ENCODE assay signal across 8 cellular contexts in genomic region chr14:103629503-103630121, GRCh38. TPM values are rescaled to one million over a fixed set of nuclear protein-coding genes. Genes with fewer than 3 reads are reported as not detected.
DNase-seq lines count a peak whose midpoint lies in the region; ATAC-seq and TF ChIP-seq lines count a peak whose summit lies in the region.

No MANE protein-coding gene starts in this region.

- H3K27me3 Mint-ChIP-seq in activated CD4-positive, alpha-beta T cell treated with anti-CD3 and anti-CD28 coated beads, Interleukin-2, amount 10 ng/mL, durations not matched to agents 7 days and 5 days: no peaks in the 10 kb centered on the region
- no peaks in the 10 kb centered on the region for H3K27me3 Mint-ChIP-seq in mesothelial cell of epicardium (ENCODE audit: low read depth)
- H3K27me3 Mint-ChIP-seq in stimulated activated naive CD8-positive, alpha-beta T cell treated with anti-CD3 and anti-CD28 coated beads, Interleukin-15, Interleukin-2, amounts not matched to agents 100 ng/mL and 50 ng/mL, for 24 hours: no peaks in the 10 kb centered on the region

- H3K36me3 ChIP-seq in HUES6 (ENCODE audit: control insufficient read depth, insufficient read depth, low read length): peaks cover 7% of the 10 kb centered on the region; the same call in 1 of the 2 replicates
- no peaks in the 10 kb centered on the region for H3K36me3 ChIP-seq in endocrine pancreas (ENCODE audit: control insufficient read depth, insufficient read depth, low read length)

- DNase-seq in CD1c-positive myeloid dendritic cell (ENCODE audit: extremely low spot score) (peak; percentile 52), mesothelial cell of epicardium (ENCODE audit: low spot score in 2 of 2, unreplicated experiment in 2 of 2) (peak in 1 of 2 experiments; percentile 46), NCI-H2029 (lab: John Stamatoyannopoulos, UW) (no peak)
- DNase-seq in activated CD4-positive, alpha-beta T cell treated with anti-CD3 and anti-CD28 coated beads, Interleukin-2, amount 10 ng/mL, durations not matched to agents 7 days and 5 days: peak; percentile 62

- ATAC-seq in GM19372 (IDR thresholded peaks at IDR 0.05; ENCODE audit: low read depth, unreplicated experiment): peak; percentile 34

- POLR2A ChIA-PET in activated CD4-positive, alpha-beta T cell treated with anti-CD3 and anti-CD28 coated beads, Interleukin-2, amount 10 ng/mL, durations not matched to agents 7 days and 5 days (lab: Charles Lee): no interaction called here

- H3K4me3 ChIP-seq in HUES6 (ENCODE audit: low read depth, low read length) (peak overlapping the region; percentile 96), endocrine pancreas (ENCODE audit: control insufficient read depth, insufficient read depth, low read length) (peak overlapping the region; percentile 95)

- peak overlapping the region; percentile 84 for H3K4me3 Mint-ChIP-seq in activated CD4-positive, alpha-beta T cell treated with anti-CD3 and anti-CD28 coated beads, Interleukin-2, amount 10 ng/mL, durations not matched to agents 7 days and 5 days
- peak overlapping the region; percentile 89 for H3K4me3 Mint-ChIP-seq in mesothelial cell of epicardium
- H3K4me3 Mint-ChIP-seq in stimulated activated naive CD8-positive, alpha-beta T cell treated with anti-CD3 and anti-CD28 coated beads, Interleukin-15, Interleukin-2, amounts not matched to agents 100 ng/mL and 50 ng/mL, for 24 hours: peak overlapping the region; percentile 90

- H3K27ac Mint-ChIP-seq in activated CD4-positive, alpha-beta T cell treated with anti-CD3 and anti-CD28 coated beads, Interleukin-2, amount 10 ng/mL, durations not matched to agents 7 days and 5 days: peak overlapping the region; percentile 93
- peak overlapping the region; percentile 93 for H3K27ac Mint-ChIP-seq in mesothelial cell of epicardium
- H3K27ac Mint-ChIP-seq in stimulated activated naive CD8-positive, alpha-beta T cell treated with anti-CD3 and anti-CD28 coated beads, Interleukin-15, Interleukin-2, amounts not matched to agents 100 ng/mL and 50 ng/mL, for 24 hours: peak overlapping the region; percentile 58

- H3K9me3 Mint-ChIP-seq in activated CD4-positive, alpha-beta T cell treated with anti-CD3 and anti-CD28 coated beads, Interleukin-2, amount 10 ng/mL, durations not matched to agents 7 days and 5 days: no peaks in the 10 kb centered on the region
- no peaks in the 10 kb centered on the region for H3K9me3 Mint-ChIP-seq in mesothelial cell of epicardium
- no peaks in the 10 kb centered on the region for H3K9me3 Mint-ChIP-seq in stimulated activated naive CD8-positive, alpha-beta T cell treated with anti-CD3 and anti-CD28 coated beads, Interleukin-15, Interleukin-2, amounts not matched to agents 100 ng/mL and 50 ng/mL, for 24 hours

- H3K4me1 Mint-ChIP-seq in activated CD4-positive, alpha-beta T cell treated with anti-CD3 and anti-CD28 coated beads, Interleukin-2, amount 10 ng/mL, durations not matched to agents 7 days and 5 days: peaks cover 46% of the 10 kb centered on the region
- peaks cover 12% of the 10 kb centered on the region for H3K4me1 Mint-ChIP-seq in mesothelial cell of epicardium
- H3K4me1 Mint-ChIP-seq in stimulated activated naive CD8-positive, alpha-beta T cell treated with anti-CD3 and anti-CD28 coated beads, Interleukin-15, Interleukin-2, amounts not matched to agents 100 ng/mL and 50 ng/mL, for 24 hours (ENCODE audit: low read depth): peaks cover 49% of the 10 kb centered on the region

- peaks cover 3% of the 10 kb centered on the region for H3K36me3 Mint-ChIP-seq in activated CD4-positive, alpha-beta T cell treated with anti-CD3 and anti-CD28 coated beads, Interleukin-2, amount 10 ng/mL, durations not matched to agents 7 days and 5 days (ENCODE audit: low read depth)
- peaks cover 5% of the 10 kb centered on the region for H3K36me3 Mint-ChIP-seq in mesothelial cell of epicardium
- peaks cover 8% of the 10 kb centered on the region for H3K36me3 Mint-ChIP-seq in stimulated activated naive CD8-positive, alpha-beta T cell treated with anti-CD3 and anti-CD28 coated beads, Interleukin-15, Interleukin-2, amounts not matched to agents 100 ng/mL and 50 ng/mL, for 24 hours (ENCODE audit: low read depth)

- CTCF ChIA-PET in activated CD4-positive, alpha-beta T cell treated with anti-CD3 and anti-CD28 coated beads, Interleukin-2, amount 10 ng/mL, durations not matched to agents 7 days and 5 days (lab: Charles Lee): no interaction called here

- H3K27ac ChIP-seq in HUES6 (ENCODE audit: low read depth, low read length): peak overlapping the region; percentile 98; the same call in 1 of the 2 replicates

- no peak for TF ChIP-seq CTCF in mesothelial cell of epicardium (IDR thresholded peaks at IDR 0.05; ENCODE audit: unreplicated experiment)

- H3K4me1 ChIP-seq in HUES6 (ENCODE audit: control insufficient read depth, insufficient read depth, low read length) (peaks cover 19% of the 10 kb centered on the region), endocrine pancreas (ENCODE audit: control insufficient read depth, insufficient read depth, low read length) (peaks cover 4% of the 10 kb centered on the region)

- no peaks in the 10 kb centered on the region for H3K9me3 ChIP-seq in HUES6 (ENCODE audit: control insufficient read depth, insufficient read depth, low read depth, low read length)
- H3K9me3 ChIP-seq in endocrine pancreas (ENCODE audit: control insufficient read depth, low read length): no peaks in the 10 kb centered on the region

- H3K27me3 ChIP-seq in HUES6 (ENCODE audit: control insufficient read depth, insufficient read depth, low read length) (no peaks in the 10 kb centered on the region), endocrine pancreas (ENCODE audit: control insufficient read depth, insufficient read depth, low read length) (no peaks in the 10 kb centered on the region)

- H3K9ac ChIP-seq in HUES6 (ENCODE audit: low read length) (peak overlapping the region; percentile 94), endocrine pancreas (ENCODE audit: control insufficient read depth, insufficient read depth, low read length) (peak overlapping the region; percentile 86)

RNA-seq across cellular contexts. Expression of gene KLC1, which starts 0.6 kb away (rescaled TPM):
- 100 to 1,000 TPM; 126 to 135 TPM for total RNA-seq in activated CD4-positive, alpha-beta T cell treated with anti-CD3 and anti-CD28 coated beads, Interleukin-2, amount 10 ng/mL, durations not matched to agents 7 days and 5 days
- total RNA-seq in mesothelial cell of epicardium: 156 to 163 TPM (median 157 TPM) in 3 replicates
